In the genomic region with DNA sequence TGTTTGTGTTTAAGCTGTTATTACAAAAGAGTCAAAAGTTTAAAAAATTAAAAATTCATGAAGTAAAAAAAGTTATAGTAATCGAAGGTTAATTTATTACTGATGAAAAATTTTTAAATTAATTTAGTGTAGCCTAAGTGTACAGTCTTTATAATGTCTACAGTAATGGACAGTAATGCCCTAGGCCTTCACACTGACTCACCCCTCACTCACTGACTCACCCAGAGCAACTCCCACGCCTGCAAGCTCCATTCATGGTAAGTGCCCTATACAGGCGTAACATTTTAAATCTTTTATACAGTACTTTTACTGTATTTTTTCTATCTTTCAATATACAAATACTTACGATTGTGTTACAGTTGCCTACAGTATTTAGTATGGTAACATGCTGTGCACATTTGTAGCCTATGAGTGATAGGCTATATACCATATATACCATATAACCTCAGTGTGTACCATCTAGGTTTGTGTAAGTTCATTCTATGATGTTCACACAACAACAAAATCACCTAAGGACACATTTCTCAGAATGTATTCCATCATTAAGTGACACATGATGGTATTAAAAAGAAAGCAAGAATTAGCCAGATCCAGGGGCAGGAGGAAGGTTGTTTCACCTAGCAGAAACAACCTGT, we compare ENCODE assay signal across 10 cellular contexts. TPM values are rescaled to one million over a fixed set of nuclear protein-coding genes. Genes with fewer than 3 reads are reported as not detected.
DNase-seq lines count a peak whose midpoint lies in the region; ATAC-seq lines count a peak whose summit lies in the region.
"Had no signal": no experiment of that assay in that cellular context is flagged by ENCODE, and none has a peak within 500 bp of the region (broad histone marks: within the 10 kb centered on the region; RNA-seq: fewer than 3 reads in every experiment).

No MANE protein-coding gene starts in this region.

- no peaks in the 10 kb centered on the region for H3K9me3 Mint-ChIP-seq in activated T-cell treated with anti-CD3 and anti-CD28 coated beads, Interleukin-2, amount 50 U/mL, for 24 hours

- DNase-seq in activated T-cell treated with anti-CD3 and anti-CD28 coated beads for 48 hours (ENCODE audit: low read depth) = peak; percentile 2
- DNase-seq in activated T-cell treated with anti-CD3 and anti-CD28 coated beads, Interleukin-2, amount 50 U/mL, for 24 hours = no peak
- peak; percentile 82 for DNase-seq in RPMI7951 (ENCODE audit: low read depth)
- DNase-seq in fibroblast of gingiva (ENCODE audit: low read depth) = peak; percentile 18
- peak; percentile 13 for DNase-seq in stimulated activated CD4-positive, alpha-beta T cell treated with anti-CD3 and anti-CD28 coated beads, Interleukin-4, amount 100 ng/mL, for 1 hour
- no peak for DNase-seq in activated gamma-delta T cell (lab: John Stamatoyannopoulos, UW)
- DNase-seq in DMS79 treated with DMSO at 0.1 percent for 48 hours (lab: John Stamatoyannopoulos, UW) = no peak
- DNase-seq: activated CD4-positive, CD25-positive, alpha-beta regulatory T cell treated with anti-CD3 and anti-CD28 coated beads, Interleukin-2, amount 50 U/mL, for 72 hours; C1 segment of cervical spinal cord had no signal

- no peaks in the 10 kb centered on the region for H3K27me3 Mint-ChIP-seq in activated T-cell treated with anti-CD3 and anti-CD28 coated beads, Interleukin-2, amount 50 U/mL, for 24 hours

- H3K4me3 Mint-ChIP-seq in activated T-cell treated with anti-CD3 and anti-CD28 coated beads, Interleukin-2, amount 50 U/mL, for 24 hours = no peak overlapping the region

- ATAC-seq in HG03571 (IDR thresholded peaks at IDR 0.05; ENCODE audit: unreplicated experiment) = no peak

- H3K4me1 Mint-ChIP-seq in activated T-cell treated with anti-CD3 and anti-CD28 coated beads, Interleukin-2, amount 50 U/mL, for 24 hours (ENCODE audit: low read depth) = peaks cover 19% of the 10 kb centered on the region

- peaks cover 61% of the 10 kb centered on the region for H3K36me3 Mint-ChIP-seq in activated T-cell treated with anti-CD3 and anti-CD28 coated beads, Interleukin-2, amount 50 U/mL, for 24 hours (ENCODE audit: low read depth)

- H3K27ac Mint-ChIP-seq in activated T-cell treated with anti-CD3 and anti-CD28 coated beads, Interleukin-2, amount 50 U/mL, for 24 hours = no peak overlapping the region

RNA-seq across cellular contexts. Expression of a gene that starts 40.1 kb away (rescaled TPM):
- total RNA-seq in RPMI7951 (2014; rRNA removed; shearing (Covaris generic)) = 17.9 and 19.9 TPM in 2 replicates

RNA-seq across cellular contexts. Expression of a gene that starts 55.8 kb away (rescaled TPM):
- total RNA-seq in RPMI7951 (2014; rRNA removed; shearing (Covaris generic)) = 73.7 and 74.3 TPM in 2 replicates

Comparison
In these comparisons a context has a peak if more than half of its experiments do, and no peak if none do; other contexts are left out.
1. DNase-seq: peak in activated T-cell treated with anti-CD3 and anti-CD28 coated beads for 48 hours (single experiment), RPMI7951 (single experiment), fibroblast of gingiva (single experiment) and stimulated activated CD4-positive, alpha-beta T cell treated with anti-CD3 and anti-CD28 coated beads, Interleukin-4, amount 100 ng/mL, for 1 hour (single experiment); none in activated T-cell treated with anti-CD3 and anti-CD28 coated beads, Interleukin-2, amount 50 U/mL, for 24 hours (single experiment), activated gamma-delta T cell (single experiment) and DMS79 treated with DMSO at 0.1 percent for 48 hours (single experiment).